In genomic region chr16:57446530-57447141, GRCh38 we compare ENCODE assay signal across 8 cellular contexts. TPM values are rescaled to one million over a fixed set of nuclear protein-coding genes. Genes with fewer than 3 reads are reported as not detected.
DNase-seq lines count a peak whose midpoint lies in the region; ATAC-seq, FAIRE-seq and TF ChIP-seq lines count a peak whose summit lies in the region.

No MANE protein-coding gene starts in this region.

- FAIRE-seq in GM12892 (lab: Jason Lieb, UNC) = no peak

- no peaks in the 10 kb centered on the region for H3K9me3 Mint-ChIP-seq in activated naive CD4-positive, alpha-beta T cell treated with anti-CD3 and anti-CD28 coated beads, Interleukin-2, amount 10 ng/mL, durations not matched to agents 7 days and 5 days

- CTCF ChIA-PET in activated naive CD4-positive, alpha-beta T cell treated with anti-CD3 and anti-CD28 coated beads, Interleukin-2, amount 10 ng/mL, durations not matched to agents 7 days and 5 days (lab: Charles Lee) = interaction anchor here (1.1 to 3.0 kb wide), 4 partner anchors 13 to 74 kb away, joined by 6 to 25 read pairs (median 10); partner anchors contain the start of gene POLR2C

- TF ChIP-seq CTCF in 22Rv1 (IDR thresholded peaks at IDR 0.05) = no peak

- DNase-seq in GM12892 (ENCODE audit: insufficient read length) = peak; percentile 33
- peak; percentile 11 for DNase-seq in NCI-H2107 (lab: John Stamatoyannopoulos, UW)
- DNase-seq in activated naive CD4-positive, alpha-beta T cell treated with anti-CD3 and anti-CD28 coated beads, Interleukin-2, amount 10 ng/mL, durations not matched to agents 7 days and 5 days = peak; percentile 52
- peak; percentile 54 for DNase-seq in Right ventricle myocardium superior
- peak; percentile 15 for DNase-seq in pons (ENCODE audit: low spot score)
- DNase-seq in superior temporal gyrus (ENCODE audit: extremely low spot score) = no peak

- H3K27ac Mint-ChIP-seq in activated naive CD4-positive, alpha-beta T cell treated with anti-CD3 and anti-CD28 coated beads, Interleukin-2, amount 10 ng/mL, durations not matched to agents 7 days and 5 days = peak overlapping the region; percentile 89

- H3K4me3 Mint-ChIP-seq in activated naive CD4-positive, alpha-beta T cell treated with anti-CD3 and anti-CD28 coated beads, Interleukin-2, amount 10 ng/mL, durations not matched to agents 7 days and 5 days = peak overlapping the region; percentile 94

- H3K27ac ChIP-seq in 22Rv1 = peak overlapping the region; percentile 80

- peaks cover 38% of the 10 kb centered on the region for H3K4me1 Mint-ChIP-seq in activated naive CD4-positive, alpha-beta T cell treated with anti-CD3 and anti-CD28 coated beads, Interleukin-2, amount 10 ng/mL, durations not matched to agents 7 days and 5 days

- ATAC-seq in HG02852 (IDR thresholded peaks at IDR 0.05; ENCODE audit: unreplicated experiment) (peak; percentile 26), Right ventricle myocardium superior (ENCODE audit: poor library complexity) (peak; percentile 30)

- no peak for TF ChIP-seq POLR2A in GM12892 (IDR thresholded peaks at IDR 0.05; ENCODE audit: low read depth, low read length)

- peaks cover 13% of the 10 kb centered on the region for H3K36me3 Mint-ChIP-seq in activated naive CD4-positive, alpha-beta T cell treated with anti-CD3 and anti-CD28 coated beads, Interleukin-2, amount 10 ng/mL, durations not matched to agents 7 days and 5 days

- intact Hi-C loops in Right ventricle myocardium superior (cut with DNase I) = no loop called here

- no peaks in the 10 kb centered on the region for H3K27me3 Mint-ChIP-seq in activated naive CD4-positive, alpha-beta T cell treated with anti-CD3 and anti-CD28 coated beads, Interleukin-2, amount 10 ng/mL, durations not matched to agents 7 days and 5 days

RNA-seq across cellular contexts. Expression of gene CIAPIN1, which starts 0.5 kb away (rescaled TPM):
- 32.6 TPM for polyA plus RNA-seq in GM12892 (2012; ENCODE audit: missing spikeins)
- total RNA-seq in Right ventricle myocardium superior = 41.8 TPM

RNA-seq across cellular contexts. Expression of gene COQ9, which starts 0.6 kb away (rescaled TPM):
- 47.6 TPM for polyA plus RNA-seq in GM12892 (2012; ENCODE audit: missing spikeins)
- 225 TPM for total RNA-seq in Right ventricle myocardium superior

RNA-seq across cellular contexts. Expression of gene POLR2C, which starts 15.8 kb away (rescaled TPM):
- polyA plus RNA-seq in GM12892 (2012; ENCODE audit: missing spikeins) = 38.2 TPM
- total RNA-seq in Right ventricle myocardium superior = 37.9 TPM

RNA-seq across cellular contexts. Expression of gene DOK4, which starts 39.7 kb away (rescaled TPM):
- polyA plus RNA-seq in GM12892 (2012; ENCODE audit: missing spikeins) = 3.0 TPM
- total RNA-seq in Right ventricle myocardium superior = 7.5 TPM

RNA-seq across cellular contexts. Expression of gene CCL17, which starts 42.1 kb away (rescaled TPM):
- polyA plus RNA-seq in GM12892 (2012; ENCODE audit: missing spikeins) = 179 TPM
- total RNA-seq in Right ventricle myocardium superior = not detected
